ENCODE assay signal across 22 cellular contexts in genomic region chr7:32335107-32335506, GRCh38.
A peak's percentile ranks its signal among the peaks of the same experiment; 100 is the strongest.
DNase-seq lines count a peak whose midpoint lies in the region; ATAC-seq, FAIRE-seq and TF ChIP-seq lines count a peak whose summit lies in the region.
"Had no signal": no experiment of that assay in that cellular context is flagged by ENCODE, and none has a peak within 500 bp of the region (broad histone marks: within the 10 kb centered on the region; RNA-seq: fewer than 3 reads in every experiment).

No MANE protein-coding gene starts in this region.

- H3K4me1 ChIP-seq in keratinocyte (ENCODE audit: control insufficient read depth, extremely low read depth, insufficient read depth, low read length), result peaks cover 22% of the 10 kb centered on the region
- H3K4me1 ChIP-seq: SJSA1 had no signal

- no peak for TF ChIP-seq CTCF in HFF-Myc (IDR thresholded peaks at IDR 0.05; ENCODE audit: low read depth, low read length, missing control alignments)
- no peak for TF ChIP-seq CTCF in keratinocyte (optimal IDR thresholded peaks at IDR 0.05 in 1 of 3, IDR thresholded peaks at IDR 0.05 in 1 of 3, conservative IDR thresholded peaks at IDR 0.05 in 1 of 3; ENCODE audit: extremely low read depth in 1 of 3, insufficient read depth in 2 of 3, low read length in 3 of 3)

- DNase-seq in HFF-Myc (ENCODE audit: extremely low read depth, low read depth) (peak; percentile 7), NCI-H460 (ENCODE audit: extremely low read depth, low read depth) (peak; percentile 9), ecto neural progenitor cell (ENCODE audit: low spot score) (peak; percentile 7), keratinocyte (ENCODE audit: low read depth, low spot score) (no peak), NCI-H69 (lab: John Stamatoyannopoulos, UW) (no peak)
- no peak for DNase-seq in activated naive CD4-positive, alpha-beta T cell treated with anti-CD3 and anti-CD28 coated beads, Interleukin-2, amount 50 U/mL, for 16 hours
- no peak for DNase-seq in NK-92 treated with Interleukin-12 subunit alpha and Interleukin-12 subunit beta, amount 100 ng/mL, for 24 hours (lab: John Stamatoyannopoulos, UW)
- DNase-seq: activated CD4-positive, alpha-beta T cell treated with anti-CD3 and anti-CD28 coated beads for 36 hours; activated effector memory CD4-positive, alpha-beta T cell treated with Interleukin-2 at 50 U/mL for 16 hours; amygdala; DMS 273 treated with DMSO at 0.1 percent for 48 hours; GOT3; kidney glomerular epithelial cell; midbrain; NCI-H1694; stimulated activated CD4-positive, alpha-beta T cell treated with anti-CD3 and anti-CD28 coated beads, Interleukin-15, amount 100 ng/mL, for 24 hours; stimulated activated naive B cell treated with anti-CD40 and anti-IgM and Interleukin-4, amounts not matched to agents 10 μg/mL and 1 μg/mL and 100 μg/mL, for 72 hours; trophoblast cell had no signal

- H3K27ac ChIP-seq in keratinocyte (ENCODE audit: control insufficient read depth, insufficient read depth, low read length), result no peak overlapping the region
- H3K27ac ChIP-seq: SJSA1 had no signal

- no peaks in the 10 kb centered on the region for H3K9me1 ChIP-seq in keratinocyte (ENCODE audit: control insufficient read depth, extremely low read depth, insufficient read depth, low read length)

- H4K20me1 ChIP-seq in keratinocyte (ENCODE audit: control insufficient read depth, extremely low read depth, insufficient read depth, low read length), result no peaks in the 10 kb centered on the region

- H3K27me3 ChIP-seq in keratinocyte (ENCODE audit: control insufficient read depth, extremely low read depth, insufficient read depth, low read length), result no peaks in the 10 kb centered on the region
- H3K27me3 ChIP-seq: SJSA1 had no signal

- no peak overlapping the region for H2AFZ ChIP-seq in keratinocyte (ENCODE audit: control insufficient read depth, low read length)

- H3K4me2 ChIP-seq in keratinocyte (ENCODE audit: control insufficient read depth, extremely low read depth, insufficient read depth, low read depth, low read length), result no peak overlapping the region

- ATAC-seq in HG02610 (IDR thresholded peaks at IDR 0.05; ENCODE audit: unreplicated experiment), result no peak
- ATAC-seq: activated CD4-positive, alpha-beta T cell treated with anti-CD3 and anti-CD28 coated beads for 36 hours; stimulated activated naive B cell treated with anti-CD40 and anti-IgM and Interleukin-4, amounts not matched to agents 10 μg/mL and 1 μg/mL and 100 μg/mL, for 72 hours had no signal

- peak; percentile 86 for FAIRE-seq in keratinocyte (lab: Jason Lieb, UNC)
- FAIRE-seq: colon, GM18507 had no signal

- no peak overlapping the region for H3K9ac ChIP-seq in keratinocyte (ENCODE audit: control insufficient read depth, extremely low read depth, insufficient read depth, low read length)

- H3K4me3 ChIP-seq in HFF-Myc (replicated peaks; ENCODE audit: low read depth, low read length) (no peak overlapping the region), keratinocyte (ENCODE audit: control insufficient read depth in 2 of 3, extremely low read depth in 1 of 3, insufficient read depth in 2 of 3, low read depth in 1 of 3, low read length in 3 of 3) (no peak overlapping the region)
- H3K4me3 ChIP-seq: SJSA1 had no signal

- H3K36me3 ChIP-seq in keratinocyte (ENCODE audit: control insufficient read depth in 2 of 2, extremely low read depth in 1 of 2, insufficient read depth in 2 of 2, low read length in 2 of 2), result no peaks in the 10 kb centered on the region
- H3K36me3 ChIP-seq: SJSA1 had no signal

- no peaks in the 10 kb centered on the region for H3K9me3 ChIP-seq in keratinocyte (ENCODE audit: control insufficient read depth, low read depth, low read length)
- H3K9me3 ChIP-seq: SJSA1 had no signal

- dilution Hi-C loops in keratinocyte (cut with MboI; ENCODE audit: extremely low pct_ligation_motif_present, low sequenced_read_pairs), result no loop called here

- H3K79me2 ChIP-seq in keratinocyte (ENCODE audit: control insufficient read depth, insufficient read depth, low read length), result no peaks in the 10 kb centered on the region

Comparison
In these comparisons a context has a peak if more than half of its experiments do, and no peak if none do; other contexts are left out.
1. DNase-seq: peak in HFF-Myc (single experiment), NCI-H460 (single experiment) and ecto neural progenitor cell (single experiment); none in keratinocyte (single experiment), NCI-H69 (single experiment), activated naive CD4-positive, alpha-beta T cell treated with anti-CD3 and anti-CD28 coated beads, Interleukin-2, amount 50 U/mL, for 16 hours (single experiment) and NK-92 treated with Interleukin-12 subunit alpha and Interleukin-12 subunit beta, amount 100 ng/mL, for 24 hours (single experiment).